Comparison of ENCODE assay signal across 20 cellular contexts in the genomic region with DNA sequence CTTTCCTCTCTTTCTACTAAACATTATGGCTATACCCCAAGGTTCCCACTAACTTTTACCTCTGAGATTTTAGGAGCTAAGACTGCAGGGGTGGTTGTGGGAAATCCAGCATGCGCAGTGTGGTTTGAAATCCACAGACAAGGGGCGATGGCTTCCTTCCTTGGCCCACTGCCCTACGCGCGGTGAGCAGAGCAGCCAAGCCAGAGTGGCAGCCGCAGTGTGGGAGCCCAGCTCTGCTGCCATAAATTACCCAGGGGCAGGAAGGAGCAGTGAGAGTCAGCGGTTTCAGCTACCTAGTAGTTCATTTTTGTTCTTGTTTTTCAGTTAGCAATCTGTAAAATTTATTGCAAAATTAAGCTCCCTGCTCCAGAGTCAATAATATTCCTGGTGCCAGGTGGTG.
"Had no signal": no experiment of that assay in that cellular context is flagged by ENCODE, and none has a peak within 500 bp of the region (broad histone marks: within the 10 kb centered on the region; RNA-seq: fewer than 3 reads in every experiment).

No MANE protein-coding gene starts in this region.

- H3K27ac Mint-ChIP-seq: activated naive CD4-positive, alpha-beta T cell treated with anti-CD3 and anti-CD28 coated beads, Interleukin-2, amount 50 U/mL, for 24 hours; mesothelial cell of epicardium had no signal

- H3K36me3 Mint-ChIP-seq: activated naive CD4-positive, alpha-beta T cell treated with anti-CD3 and anti-CD28 coated beads, Interleukin-2, amount 50 U/mL, for 24 hours; mesothelial cell of epicardium had no signal

- H3K9me3 Mint-ChIP-seq: nephron had no signal

- H3K27me3 ChIP-seq: ascending aorta, thyroid gland had no signal

- H3K4me3 ChIP-seq: ascending aorta, breast epithelium, gastrocnemius medialis, heart right ventricle, lung, thyroid gland had no signal

- H3K4me3 Mint-ChIP-seq: activated naive CD4-positive, alpha-beta T cell treated with anti-CD3 and anti-CD28 coated beads, Interleukin-2, amount 50 U/mL, for 24 hours; mesothelial cell of epicardium; nephron had no signal

- ATAC-seq: gastrocnemius medialis, heart right ventricle, left lobe of liver had no signal

- H3K4me1 ChIP-seq: ascending aorta, gastrocnemius medialis, heart right ventricle, thyroid gland had no signal

- H3K27ac ChIP-seq: ascending aorta, breast epithelium, gastrocnemius medialis, heart right ventricle, thyroid gland, WERI-Rb-1 had no signal

- H3K9me3 ChIP-seq: ascending aorta, breast epithelium, gastrocnemius medialis, heart right ventricle, thyroid gland had no signal

- DNase-seq: activated CD4-positive, alpha-beta T cell treated with anti-CD3 and anti-CD28 coated beads for 1 hour; activated CD8-positive, alpha-beta memory T cell treated with anti-CD3 and anti-CD28 coated beads for 24 hours; activated gamma-delta T cell; cortex of kidney; gastrocnemius medialis; heart right ventricle; nucleus accumbens; stimulated activated CD4-positive, alpha-beta T cell treated with anti-CD3 and anti-CD28 coated beads, Interleukin-12 subunit alpha, Interleukin-12 subunit beta, amount 100 ng/mL, for 4 hours; stimulated activated CD4-positive, alpha-beta T cell treated with anti-CD3 and anti-CD28 coated beads, Interleukin-1b, Interleukin-23, amount 100 ng/mL, for 48 hours; stimulated activated naive CD4-positive, alpha-beta T cell treated with Interleukin-2 at 50 U/mL for 16 hours; T-helper 2 cell; thyroid gland; WERI-Rb-1 had no signal

- H3K4me1 Mint-ChIP-seq: activated naive CD4-positive, alpha-beta T cell treated with anti-CD3 and anti-CD28 coated beads, Interleukin-2, amount 50 U/mL, for 24 hours had no signal
